ENCODE assay signal across 9 cellular contexts in the genomic region with DNA sequence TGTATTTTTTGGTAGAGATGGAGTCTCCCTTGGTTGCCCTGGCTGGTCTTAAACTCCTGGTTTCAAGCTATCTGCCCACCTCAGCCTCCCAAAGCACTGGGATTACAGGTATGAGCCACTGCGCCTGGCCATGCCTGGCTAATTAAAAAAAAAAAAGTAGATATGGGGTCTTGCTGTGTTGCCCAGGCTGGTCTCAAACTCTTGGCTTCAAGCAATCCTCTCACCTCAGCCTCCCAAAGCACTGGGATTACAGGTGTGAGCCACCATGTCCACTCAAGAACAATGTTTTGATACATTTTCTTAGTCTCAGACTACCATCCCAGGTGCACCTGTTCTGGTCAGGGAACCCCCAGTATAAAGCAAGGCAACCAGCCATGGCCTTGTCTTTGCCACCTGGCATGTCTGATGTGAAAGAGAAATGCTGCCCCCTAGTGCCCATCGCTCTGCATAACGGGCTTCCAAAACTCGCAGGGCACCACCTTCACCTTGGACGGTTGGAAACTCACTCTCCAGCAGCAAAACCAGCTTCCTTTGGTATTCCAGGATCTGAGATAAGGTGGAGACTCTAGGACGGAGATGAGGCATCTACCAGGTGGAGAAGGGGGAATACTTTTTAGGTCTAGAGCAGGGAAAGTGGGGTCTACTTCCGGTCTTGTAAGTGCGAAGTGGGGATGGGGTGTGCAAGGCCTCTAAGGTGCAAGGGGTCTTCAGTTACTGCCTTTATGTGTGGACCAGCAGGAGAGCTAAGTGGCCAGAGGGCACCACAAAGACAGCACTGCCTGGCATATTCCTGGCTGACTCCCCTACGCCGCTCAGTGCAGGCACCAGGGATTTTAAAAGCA. TPM values are rescaled to one million over a fixed set of nuclear protein-coding genes. Genes with fewer than 3 reads are reported as not detected.
DNase-seq lines count a peak whose midpoint lies in the region; ATAC-seq, FAIRE-seq and TF ChIP-seq lines count a peak whose summit lies in the region.
"Had no signal": no experiment of that assay in that cellular context is flagged by ENCODE, and none has a peak within 500 bp of the region (broad histone marks: within the 10 kb centered on the region; RNA-seq: fewer than 3 reads in every experiment).

No MANE protein-coding gene starts in this region.

- H3K79me2 ChIP-seq in Loucy (ENCODE audit: insufficient read depth, low read length) = no peaks in the 10 kb centered on the region

- H3K4me1 Mint-ChIP-seq in activated naive CD8-positive, alpha-beta T cell treated with anti-CD3 and anti-CD28 coated beads, Interleukin-2, amount 10 ng/mL, durations not matched to agents 7 days and 5 days = peaks cover 7% of the 10 kb centered on the region

- no peak overlapping the region for H2AFZ ChIP-seq in Loucy (ENCODE audit: low read length)

- H3K4me3 ChIP-seq in Loucy (ENCODE audit: low read length, poor library complexity, severe bottlenecking) (no peak overlapping the region), cardiac muscle cell (no peak overlapping the region), psoas muscle (no peak overlapping the region)

- peaks cover 11% of the 10 kb centered on the region for H3K27me3 Mint-ChIP-seq in activated naive CD8-positive, alpha-beta T cell treated with anti-CD3 and anti-CD28 coated beads, Interleukin-2, amount 10 ng/mL, durations not matched to agents 7 days and 5 days
- H3K27me3 Mint-ChIP-seq: activated naive CD8-positive, alpha-beta T cell had no signal

- ATAC-seq in GM21447 (IDR thresholded peaks at IDR 0.05; ENCODE audit: unreplicated experiment) = peak; percentile 60
- ATAC-seq in activated naive CD8-positive, alpha-beta T cell treated with anti-CD3 and anti-CD28 coated beads, Interleukin-2, amount 10 ng/mL, durations not matched to agents 7 days and 5 days (ENCODE audit: low read depth) = peak; percentile 82
- peak; percentile 38 to 60 (median 52) for ATAC-seq in psoas muscle
- no peak for ATAC-seq in GM19035 (IDR thresholded peaks at IDR 0.05; ENCODE audit: unreplicated experiment)

- DNase-seq in D721Med (ENCODE audit: insufficient read length, low spot score) (peak; percentile 61), SKM-1 treated with dmso at 0.1 percent for 144 hours (lab: John Stamatoyannopoulos, UW; ENCODE audit: unreplicated experiment) (peak; percentile 50), cardiac muscle cell (ENCODE audit: low read depth in 1 of 2, low spot score in 1 of 2) (peak; percentile 83 to 86), psoas muscle (peak; percentile 64 to 80)
- DNase-seq in activated naive CD8-positive, alpha-beta T cell treated with anti-CD3 and anti-CD28 coated beads, Interleukin-2, amount 10 ng/mL, durations not matched to agents 7 days and 5 days = peak; percentile 74

- no peak overlapping the region for H3K4me2 ChIP-seq in Loucy (ENCODE audit: low read depth, low read length, poor library complexity, severe bottlenecking)

- 58 to 69% (median 58%) methylated on average over 10 of the region's 10 CpGs for WGBS in psoas muscle, 3 donors

- no peak overlapping the region for H3K27ac Mint-ChIP-seq in activated naive CD8-positive, alpha-beta T cell treated with anti-CD3 and anti-CD28 coated beads, Interleukin-2, amount 10 ng/mL, durations not matched to agents 7 days and 5 days
- H3K27ac Mint-ChIP-seq: activated naive CD8-positive, alpha-beta T cell had no signal

- H3K4me1 ChIP-seq in Loucy (ENCODE audit: insufficient read depth, low read length, poor library complexity, severe bottlenecking) (no peaks in the 10 kb centered on the region), cardiac muscle cell (ENCODE audit: low read depth) (peaks cover 10% of the 10 kb centered on the region), psoas muscle (peaks cover 22% of the 10 kb centered on the region)

- no peak overlapping the region for H3K4me3 Mint-ChIP-seq in activated naive CD8-positive, alpha-beta T cell treated with anti-CD3 and anti-CD28 coated beads, Interleukin-2, amount 10 ng/mL, durations not matched to agents 7 days and 5 days
- H3K4me3 Mint-ChIP-seq: activated naive CD8-positive, alpha-beta T cell had no signal

- no peak overlapping the region for H3K9ac ChIP-seq in Loucy (ENCODE audit: low read depth, low read length, poor library complexity, severe bottlenecking)

- no peak for FAIRE-seq in D721Med (lab: Jason Lieb, UNC)

- no peaks in the 10 kb centered on the region for H3K27me3 ChIP-seq in Loucy (ENCODE audit: insufficient read depth, low read length, poor library complexity, severe bottlenecking)
- no peaks in the 10 kb centered on the region for H3K27me3 ChIP-seq in cardiac muscle cell
- no peaks in the 10 kb centered on the region for H3K27me3 ChIP-seq in psoas muscle (ENCODE audit: insufficient read depth in 3 of 3, low read length in 2 of 3)

- H3K9me3 Mint-ChIP-seq in activated naive CD8-positive, alpha-beta T cell treated with anti-CD3 and anti-CD28 coated beads, Interleukin-2, amount 10 ng/mL, durations not matched to agents 7 days and 5 days = no peaks in the 10 kb centered on the region

- H4K20me1 ChIP-seq in Loucy (ENCODE audit: insufficient read depth, low read length, poor library complexity, severe bottlenecking) = no peaks in the 10 kb centered on the region

- no peaks in the 10 kb centered on the region for H3K9me2 ChIP-seq in Loucy (replicated peaks; ENCODE audit: low read depth, low read length)

- peak; percentile 96 for TF ChIP-seq CTCF in D721Med (IDR thresholded peaks at IDR 0.05; ENCODE audit: insufficient read depth, missing control alignments)
- TF ChIP-seq CTCF in Loucy (conservative IDR thresholded peaks at IDR 0.05; ENCODE audit: low read length) = peak; percentile 83
- TF ChIP-seq CTCF in cardiac muscle cell (IDR thresholded peaks at IDR 0.05; ENCODE audit: low read depth, low read length) = peak; percentile 86
- peak; percentile 76 for TF ChIP-seq CTCF in psoas muscle (IDR thresholded peaks at IDR 0.05)

- H3K36me3 Mint-ChIP-seq in activated naive CD8-positive, alpha-beta T cell treated with anti-CD3 and anti-CD28 coated beads, Interleukin-2, amount 10 ng/mL, durations not matched to agents 7 days and 5 days = no peaks in the 10 kb centered on the region
- H3K36me3 Mint-ChIP-seq: activated naive CD8-positive, alpha-beta T cell had no signal

- H3K9me3 ChIP-seq in Loucy (ENCODE audit: insufficient read depth, low read depth, low read length) (no peaks in the 10 kb centered on the region), cardiac muscle cell (ENCODE audit: low read depth) (no peaks in the 10 kb centered on the region), psoas muscle (peaks cover 12% of the 10 kb centered on the region)

- H3F3A ChIP-seq in Loucy (ENCODE audit: low read depth) = no peaks in the 10 kb centered on the region

- POLR2A ChIA-PET in activated naive CD8-positive, alpha-beta T cell treated with anti-CD3 and anti-CD28 coated beads, Interleukin-2, amount 10 ng/mL, durations not matched to agents 7 days and 5 days (lab: Charles Lee) = interaction anchor here (0.7 kb wide), 1 partner anchor 181 kb away, joined by 3 read pairs; no protein-coding TSS in a partner anchor

- no peak overlapping the region for H3K27ac ChIP-seq in cardiac muscle cell
- H3K27ac ChIP-seq in psoas muscle = peak overlapping the region; percentile 58

- H3K36me3 ChIP-seq in Loucy (ENCODE audit: insufficient read depth, low read length) (no peaks in the 10 kb centered on the region), cardiac muscle cell (no peaks in the 10 kb centered on the region), psoas muscle (ENCODE audit: insufficient read depth in 1 of 2, low read depth in 1 of 2) (peaks cover 0 to 64% of the 10 kb centered on the region in 2 donors)

- intact Hi-C loops in psoas muscle (cut with DNase I) = no loop called here

RNA-seq across cellular contexts. Expression of a gene that starts 47.7 kb away (rescaled TPM):
- total RNA-seq in activated naive CD8-positive, alpha-beta T cell treated with anti-CD3 and anti-CD28 coated beads, Interleukin-2, amount 10 ng/mL, durations not matched to agents 7 days and 5 days = 10 to 100 TPM in 1 of 2 experiments, 1 to 10 TPM in 1; 9.9 to 12.2 TPM
- total RNA-seq in cardiac muscle cell (16.3 and 31.9 TPM in 2 replicates), psoas muscle (10 to 100 TPM in 1 of 4 donors, 1 to 10 TPM in 3; 2.6 to 11.4 (median 4.3) TPM)
- polyA plus RNA-seq in cardiac muscle cell (10.5 and 19.9 TPM in 2 replicates), psoas muscle (1 to 10 TPM; 1.3 to 1.8 (median 1.6) TPM)
